16 cellular contexts compared by ENCODE assay signal in the genomic region with DNA sequence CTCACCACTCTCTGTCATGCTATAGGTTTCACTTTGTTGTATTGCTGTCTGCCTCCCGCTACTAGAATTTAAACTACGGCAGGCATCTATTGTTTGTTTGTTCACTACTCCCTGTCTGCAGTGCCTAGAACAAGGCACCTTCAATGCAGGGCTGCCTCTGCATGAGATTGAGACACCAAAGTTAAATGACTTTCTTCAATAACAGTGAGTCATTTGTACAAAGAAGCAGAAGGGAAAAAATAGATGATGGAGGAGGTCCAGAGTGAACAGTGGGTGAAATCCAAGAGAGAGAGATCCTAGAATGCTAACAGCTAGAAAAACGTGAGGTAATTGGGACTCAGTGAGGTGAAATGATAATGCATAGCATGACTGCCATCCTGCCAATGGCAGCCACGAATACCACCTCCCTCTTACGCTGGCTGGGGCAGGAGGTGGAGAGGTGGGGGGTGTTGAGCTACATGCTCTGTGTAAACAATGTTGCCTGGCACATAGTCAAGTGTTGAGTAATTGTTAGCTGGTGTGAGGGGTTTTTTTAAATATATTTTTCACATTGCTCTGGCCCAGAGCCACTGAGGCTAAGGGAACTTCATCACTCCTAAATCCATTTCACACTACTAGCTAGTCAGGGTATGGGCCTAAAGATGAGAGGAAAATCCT.
DNase-seq lines count a peak whose midpoint lies in the region; ATAC-seq and TF ChIP-seq lines count a peak whose summit lies in the region.
"Had no signal": no experiment of that assay in that cellular context is flagged by ENCODE, and none has a peak within 500 bp of the region (broad histone marks: within the 10 kb centered on the region; RNA-seq: fewer than 3 reads in every experiment).

No MANE protein-coding gene starts in this region.

- H3K23ac ChIP-seq in mesenchymal stem cell (ENCODE audit: low read length in 2 of 2) = no peak overlapping the region

- no peak overlapping the region for H2BK5ac ChIP-seq in mesenchymal stem cell (ENCODE audit: low read depth, low read length, poor library complexity, severe bottlenecking)

- H3K27ac Mint-ChIP-seq in GM23338 = no peak overlapping the region
- H3K27ac Mint-ChIP-seq: activated naive CD8-positive, alpha-beta T cell had no signal

- no peaks in the 10 kb centered on the region for H3K79me1 ChIP-seq in mesenchymal stem cell (replicated peaks; ENCODE audit: low read length, poor library complexity, severe bottlenecking)

- no peaks in the 10 kb centered on the region for H3K9me3 ChIP-seq in mesenchymal stem cell (ENCODE audit: control insufficient read depth, low read length)

- H3K4me3 ChIP-seq in GM23338 = no peak overlapping the region
- no peak overlapping the region for H3K4me3 ChIP-seq in brain microvascular endothelial cell (ENCODE audit: low read depth, low read length)
- peak overlapping the region in 1 of 2 experiments; percentile 20 for H3K4me3 ChIP-seq in mesenchymal stem cell (ENCODE audit: insufficient read depth in 1 of 2, low read depth in 1 of 2, low read length in 2 of 2)

- no peak overlapping the region for H3K27ac ChIP-seq in GM23338 (ENCODE audit: low read depth)
- no peak overlapping the region for H3K27ac ChIP-seq in brain microvascular endothelial cell
- no peak overlapping the region for H3K27ac ChIP-seq in mesenchymal stem cell (ENCODE audit: low read length, poor library complexity, severe bottlenecking)

- no peaks in the 10 kb centered on the region for H3K79me2 ChIP-seq in GM23338 (replicated peaks; ENCODE audit: insufficient read depth)

- H2BK120ac ChIP-seq in mesenchymal stem cell (ENCODE audit: low read depth, low read length) = no peak overlapping the region

- in situ Hi-C loops in brain microvascular endothelial cell (cut with HindIII; ENCODE audit: low pct_ligation_motif_present, low sequenced_read_pairs) = no loop called here

- H2BK12ac ChIP-seq in mesenchymal stem cell (ENCODE audit: low read length in 2 of 2) = no peak overlapping the region

- H3K36me3 ChIP-seq in GM23338 (ENCODE audit: insufficient read depth) (no peaks in the 10 kb centered on the region), brain microvascular endothelial cell (replicated peaks) (no peaks in the 10 kb centered on the region), mesenchymal stem cell (ENCODE audit: control insufficient read depth in 1 of 2, insufficient read depth in 2 of 2, low read depth in 1 of 2, low read length in 2 of 2) (no peaks in the 10 kb centered on the region)

- H3K27me3 ChIP-seq in GM23338 (ENCODE audit: insufficient read depth) (no peaks in the 10 kb centered on the region), brain microvascular endothelial cell (replicated peaks) (no peaks in the 10 kb centered on the region), mesenchymal stem cell (ENCODE audit: control insufficient read depth in 1 of 2, insufficient read depth in 1 of 2, low read length in 2 of 2) (no peaks in the 10 kb centered on the region)

- H3K4me2 ChIP-seq in GM23338 = no peak overlapping the region
- H3K4me2 ChIP-seq in mesenchymal stem cell (ENCODE audit: low read length, poor library complexity, severe bottlenecking) = no peak overlapping the region

- no peak overlapping the region for H3K4me3 Mint-ChIP-seq in GM23338
- H3K4me3 Mint-ChIP-seq: activated naive CD8-positive, alpha-beta T cell had no signal

- H3K4me1 ChIP-seq in GM23338 (ENCODE audit: insufficient read depth) (no peaks in the 10 kb centered on the region), mesenchymal stem cell (ENCODE audit: control insufficient read depth, insufficient read depth, low read depth, low read length) (peaks cover 2% of the 10 kb centered on the region)

- H3F3A ChIP-seq in GM23338 (replicated peaks; ENCODE audit: low read depth) = no peaks in the 10 kb centered on the region

- H2AK5ac ChIP-seq in mesenchymal stem cell (ENCODE audit: low read length, severe bottlenecking) = no peak overlapping the region

- H2BK15ac ChIP-seq in mesenchymal stem cell (ENCODE audit: low read depth, poor library complexity, severe bottlenecking) = no peak overlapping the region

- no peaks in the 10 kb centered on the region for H3K36me3 Mint-ChIP-seq in GM23338 (ENCODE audit: low read depth)
- H3K36me3 Mint-ChIP-seq: activated naive CD8-positive, alpha-beta T cell had no signal

- no peaks in the 10 kb centered on the region for H4K20me1 ChIP-seq in GM23338 (replicated peaks; ENCODE audit: insufficient read depth)

- H3K4me1 Mint-ChIP-seq in GM23338 = peaks cover 2% of the 10 kb centered on the region; the same call in 1 of the 3 replicates

- H3K9ac ChIP-seq in mesenchymal stem cell (ENCODE audit: low read length) = no peak overlapping the region

- WGBS in mesenchymal stem cell = 52% methylated on average over 4 of the region's 5 CpGs

- peaks cover 5% of the 10 kb centered on the region for H3K9me2 ChIP-seq in GM23338 (ENCODE audit: insufficient read depth)

- ATAC-seq in GM23338 (no peak), HG03354 (IDR thresholded peaks at IDR 0.05; ENCODE audit: poor library complexity, severe bottlenecking, unreplicated experiment) (no peak)
- no peak for ATAC-seq in stimulated activated naive CD8-positive, alpha-beta T cell treated with anti-CD3 and anti-CD28 coated beads, Interleukin-15, Interleukin-2, amounts not matched to agents 100 U/mL and 50 U/mL, for 24 hours

- no peaks in the 10 kb centered on the region for H3K9me3 Mint-ChIP-seq in GM23338

- H4K91ac ChIP-seq in mesenchymal stem cell (ENCODE audit: low read length) = no peak overlapping the region

- H3K4ac ChIP-seq in mesenchymal stem cell (ENCODE audit: low read depth in 1 of 2, low read length in 2 of 2) = no peak overlapping the region

- DNase-seq in GM23338 (ENCODE audit: low spot score) (no peak), NCI-H2029 (lab: John Stamatoyannopoulos, UW) (peak; percentile 92), brain microvascular endothelial cell (peak; percentile 41), mesenchymal stem cell (peak; percentile 42)
- no peak for DNase-seq in stimulated activated CD4-positive, alpha-beta T cell treated with anti-CD3 and anti-CD28 coated beads, Interleukin-2, amount 100 ng/mL, for 48 hours
- DNase-seq in activated CD8-positive, alpha-beta memory T cell treated with anti-CD3 and anti-CD28 coated beads for 24 hours = no peak
- DNase-seq in stimulated activated naive CD8-positive, alpha-beta T cell treated with anti-CD3 and anti-CD28 coated beads, Interleukin-15, Interleukin-2, amounts not matched to agents 100 U/mL and 50 U/mL, for 24 hours = no peak
- DNase-seq: activated CD4-positive, alpha-beta T cell treated with anti-CD3 and anti-CD28 coated beads, Interleukin-2, amount 50 U/mL, for 4 hours; activated T-cell treated with anti-CD3 and anti-CD28 coated beads, Interleukin-2, amount 50 U/mL, for 1 hour; EL; Karpas-422; NCI-H1105 treated with DMSO at 0.1 percent for 48 hours; NCI-H524 treated with DMSO at 0.1 percent for 48 hours; small intestine had no signal

- no peak overlapping the region for H3K18ac ChIP-seq in mesenchymal stem cell (ENCODE audit: low read depth in 1 of 2, low read length in 2 of 2)

- H4K8ac ChIP-seq in mesenchymal stem cell (ENCODE audit: low read length) = peak overlapping the region; percentile 14

- H3K14ac ChIP-seq in mesenchymal stem cell (ENCODE audit: low read length in 2 of 2) = no peak overlapping the region

- no peak for TF ChIP-seq CTCF in GM23338 (conservative IDR thresholded peaks at IDR 0.05; ENCODE audit: low read depth in 2 of 2)
- TF ChIP-seq CTCF in brain microvascular endothelial cell (IDR thresholded peaks at IDR 0.05; ENCODE audit: low read depth, low read length, missing control alignments) = no peak

- peak overlapping the region; percentile 70; the same call in 1 of the 2 replicates for H2AFZ ChIP-seq in GM23338
- H2AFZ ChIP-seq in mesenchymal stem cell (ENCODE audit: low read depth, low read length) = no peak overlapping the region

- no peaks in the 10 kb centered on the region for H3K27me3 Mint-ChIP-seq in GM23338 (ENCODE audit: insufficient read depth, low read depth, poor library complexity)
- H3K27me3 Mint-ChIP-seq: activated naive CD8-positive, alpha-beta T cell had no signal

TF ChIP-seq in GM23338, 12 proteins besides CTCF, POLR2A, EP300 and RAD21 (continues in another document):
- TF ChIP-seq JUNB (IDR thresholded peaks at IDR 0.05; ENCODE audit: unreplicated experiment) = no peak
- TF ChIP-seq STAT1 (IDR thresholded peaks at IDR 0.05; ENCODE audit: unreplicated experiment) = no peak
- no peak for TF ChIP-seq EZH2 (IDR thresholded peaks at IDR 0.05; ENCODE audit: low read depth, unreplicated experiment)

Comparison
In these comparisons a context has a peak if more than half of its experiments do, and no peak if none do; other contexts are left out.
1. DNase-seq: peak in NCI-H2029 (single experiment), brain microvascular endothelial cell (single experiment) and mesenchymal stem cell (single experiment); none in GM23338 (single experiment), stimulated activated CD4-positive, alpha-beta T cell treated with anti-CD3 and anti-CD28 coated beads, Interleukin-2, amount 100 ng/mL, for 48 hours (0 of 2), activated CD8-positive, alpha-beta memory T cell treated with anti-CD3 and anti-CD28 coated beads for 24 hours (single experiment) and stimulated activated naive CD8-positive, alpha-beta T cell treated with anti-CD3 and anti-CD28 coated beads, Interleukin-15, Interleukin-2, amounts not matched to agents 100 U/mL and 50 U/mL, for 24 hours (single experiment).